Comparison of ENCODE assay signal across 13 cellular contexts in genomic region chr3:48502121-48502520, GRCh38. TPM values are rescaled to one million over a fixed set of nuclear protein-coding genes. Genes with fewer than 3 reads are reported as not detected.
A peak's percentile ranks its signal among the peaks of the same experiment; 100 is the strongest.
DNase-seq lines count a peak whose midpoint lies in the region; ATAC-seq, FAIRE-seq and TF ChIP-seq lines count a peak whose summit lies in the region.
"Had no signal": no experiment of that assay in that cellular context is flagged by ENCODE, and none has a peak within 500 bp of the region (broad histone marks: within the 10 kb centered on the region; RNA-seq: fewer than 3 reads in every experiment).

No MANE protein-coding gene starts in this region.

- peak overlapping the region; percentile 100 for H3K4me2 ChIP-seq in astrocyte (ENCODE audit: low read length)

- no peak for ATAC-seq in natural killer cell treated with Interleukin-12 subunit alpha and Interleukin-12 subunit beta and Interleukin-15 and Interleukin-18, amount 100 ng/mL, for 72 hours
- ATAC-seq in GM19397 (IDR thresholded peaks at IDR 0.05; ENCODE audit: unreplicated experiment), result no peak
- ATAC-seq: Panc1 had no signal

- H3K9me3 Mint-ChIP-seq in activated naive CD4-positive, alpha-beta T cell treated with anti-CD3 and anti-CD28 coated beads, Interleukin-2, amount 50 U/mL, for 24 hours, result no peaks in the 10 kb centered on the region
- H3K9me3 Mint-ChIP-seq in astrocyte (ENCODE audit: unreplicated experiment) (peaks cover 3% of the 10 kb centered on the region), type B pancreatic cell (no peaks in the 10 kb centered on the region)
- no peaks in the 10 kb centered on the region for H3K9me3 Mint-ChIP-seq in natural killer cell treated with Interleukin-12 subunit alpha and Interleukin-12 subunit beta and Interleukin-15 and Interleukin-18, amount 100 ng/mL, for 72 hours

- H3K79me2 ChIP-seq in astrocyte (ENCODE audit: insufficient read depth, low read length), result peaks cover 29% of the 10 kb centered on the region

- no peak for DNase-seq in activated naive CD4-positive, alpha-beta T cell (lab: John Stamatoyannopoulos, UW)
- DNase-seq in astrocyte (ENCODE audit: low read depth) (no peak), type B pancreatic cell (ENCODE audit: extremely low spot score, unreplicated experiment) (no peak), H4 (ENCODE audit: low spot score) (no peak), head of caudate nucleus (no peak)
- DNase-seq in natural killer cell treated with Interleukin-12 subunit alpha and Interleukin-12 subunit beta and Interleukin-15 and Interleukin-18, amount 100 ng/mL, for 72 hours (ENCODE audit: low spot score), result no peak
- DNase-seq: stimulated activated CD4-positive, alpha-beta T cell treated with anti-CD3 and anti-CD28 coated beads, Interleukin-4, amount 100 ng/mL, for 1 hour; testis had no signal

- H3K4me3 Mint-ChIP-seq in activated naive CD4-positive, alpha-beta T cell treated with anti-CD3 and anti-CD28 coated beads, Interleukin-2, amount 50 U/mL, for 24 hours, result peak overlapping the region; percentile 79
- H3K4me3 Mint-ChIP-seq in astrocyte (ENCODE audit: unreplicated experiment) (peak overlapping the region; percentile 88), type B pancreatic cell (peak overlapping the region; percentile 83)
- H3K4me3 Mint-ChIP-seq in natural killer cell treated with Interleukin-12 subunit alpha and Interleukin-12 subunit beta and Interleukin-15 and Interleukin-18, amount 100 ng/mL, for 72 hours, result peak overlapping the region; percentile 74

- H3K4me1 ChIP-seq in astrocyte (ENCODE audit: insufficient read depth, low read length), result peaks cover 21% of the 10 kb centered on the region

- H3K36me3 ChIP-seq in astrocyte (ENCODE audit: insufficient read depth, low read length), result no peaks in the 10 kb centered on the region
- H3K36me3 ChIP-seq: ovary had no signal

- peak overlapping the region; percentile 82 for H3K27ac Mint-ChIP-seq in activated naive CD4-positive, alpha-beta T cell treated with anti-CD3 and anti-CD28 coated beads, Interleukin-2, amount 50 U/mL, for 24 hours
- H3K27ac Mint-ChIP-seq in astrocyte (ENCODE audit: unreplicated experiment) (no peak overlapping the region), type B pancreatic cell (no peak overlapping the region)
- H3K27ac Mint-ChIP-seq in natural killer cell treated with Interleukin-12 subunit alpha and Interleukin-12 subunit beta and Interleukin-15 and Interleukin-18, amount 100 ng/mL, for 72 hours, result peak overlapping the region; percentile 50 to 81

- FAIRE-seq in astrocyte (lab: Jason Lieb, UNC), result no peak
- FAIRE-seq: G401.6 had no signal

- H3K4me1 Mint-ChIP-seq in activated naive CD4-positive, alpha-beta T cell treated with anti-CD3 and anti-CD28 coated beads, Interleukin-2, amount 50 U/mL, for 24 hours, result peaks cover 57% of the 10 kb centered on the region
- peaks cover 14% of the 10 kb centered on the region for H3K4me1 Mint-ChIP-seq in astrocyte (ENCODE audit: low read depth, unreplicated experiment)
- peaks cover 10 to 30% of the 10 kb centered on the region in 2 donors for H3K4me1 Mint-ChIP-seq in natural killer cell treated with Interleukin-12 subunit alpha and Interleukin-12 subunit beta and Interleukin-15 and Interleukin-18, amount 100 ng/mL, for 72 hours (ENCODE audit: low read depth in 2 of 2)
- peaks cover 4% of the 10 kb centered on the region for H3K4me1 Mint-ChIP-seq in type B pancreatic cell (ENCODE audit: unreplicated experiment)

- TF ChIP-seq CTCF in astrocyte (IDR thresholded peaks at IDR 0.05; ENCODE audit: insufficient read depth, low read depth, low read length) (no peak), type B pancreatic cell (conservative IDR thresholded peaks at IDR 0.05) (no peak)

- H2AFZ ChIP-seq in astrocyte (ENCODE audit: low read depth, low read length), result no peak overlapping the region

- H3K27ac ChIP-seq in astrocyte (ENCODE audit: low read depth, low read length), result no peak overlapping the region

- H3K36me3 Mint-ChIP-seq in activated naive CD4-positive, alpha-beta T cell treated with anti-CD3 and anti-CD28 coated beads, Interleukin-2, amount 50 U/mL, for 24 hours, result peaks cover 4% of the 10 kb centered on the region
- H3K36me3 Mint-ChIP-seq in astrocyte (ENCODE audit: low read depth, unreplicated experiment), result peaks cover 19% of the 10 kb centered on the region
- H3K36me3 Mint-ChIP-seq in natural killer cell treated with Interleukin-12 subunit alpha and Interleukin-12 subunit beta and Interleukin-15 and Interleukin-18, amount 100 ng/mL, for 72 hours, result peaks cover 5% of the 10 kb centered on the region
- peaks cover 10% of the 10 kb centered on the region for H3K36me3 Mint-ChIP-seq in type B pancreatic cell

- peaks cover 18% of the 10 kb centered on the region for H4K20me1 ChIP-seq in astrocyte (ENCODE audit: insufficient read depth, low read length)

- no peaks in the 10 kb centered on the region for H3K27me3 ChIP-seq in astrocyte (ENCODE audit: insufficient read depth, low read length)
- H3K27me3 ChIP-seq: ovary, testis had no signal

- H3K9me3 ChIP-seq in astrocyte (ENCODE audit: insufficient read depth, low read depth, low read length), result no peaks in the 10 kb centered on the region
- H3K9me3 ChIP-seq: ovary, testis had no signal

- no peak overlapping the region for H3K4me3 ChIP-seq in astrocyte (ENCODE audit: insufficient read depth, low read depth, low read length)
- H3K4me3 ChIP-seq: ovary, testis had no signal

- intact Hi-C loops in head of caudate nucleus (cut with DNase I), result no loop called here

- H3K9ac ChIP-seq in astrocyte (ENCODE audit: low read length), result no peak overlapping the region

- H3K27me3 Mint-ChIP-seq in activated naive CD4-positive, alpha-beta T cell treated with anti-CD3 and anti-CD28 coated beads, Interleukin-2, amount 50 U/mL, for 24 hours, result no peaks in the 10 kb centered on the region
- no peaks in the 10 kb centered on the region for H3K27me3 Mint-ChIP-seq in astrocyte (ENCODE audit: low read depth, unreplicated experiment)
- no peaks in the 10 kb centered on the region for H3K27me3 Mint-ChIP-seq in natural killer cell treated with Interleukin-12 subunit alpha and Interleukin-12 subunit beta and Interleukin-15 and Interleukin-18, amount 100 ng/mL, for 72 hours
- H3K27me3 Mint-ChIP-seq in type B pancreatic cell, result no peaks in the 10 kb centered on the region

RNA-seq across cellular contexts. Expression of gene SHISA5, which starts 1.9 kb away (rescaled TPM):
- total RNA-seq in astrocyte (333 and 346 TPM in 2 replicates), type B pancreatic cell (ENCODE audit: low replicate concordance) (162 and 193 TPM in 2 replicates)
- total RNA-seq in natural killer cell treated with Interleukin-12 subunit alpha and Interleukin-12 subunit beta and Interleukin-15 and Interleukin-18, amount 100 ng/mL, for 72 hours, result 100 to 1,000 TPM in 1 of 2 donors, 10 to 100 TPM in 1; 88.4 to 126 TPM
- total RNA-seq in H4 (2014; rRNA removed; shearing (Covaris generic)), result 100 and 108 TPM in 2 replicates

RNA-seq across cellular contexts. Expression of gene PFKFB4, which starts 54.5 kb away (rescaled TPM):
- total RNA-seq in astrocyte (27.5 and 27.8 TPM in 2 replicates), type B pancreatic cell (ENCODE audit: low replicate concordance) (10.5 and 11.3 TPM in 2 replicates)
- total RNA-seq in natural killer cell treated with Interleukin-12 subunit alpha and Interleukin-12 subunit beta and Interleukin-15 and Interleukin-18, amount 100 ng/mL, for 72 hours, result 10 to 100 TPM; 11.1 to 27.4 TPM
- 4.8 and 5.2 TPM in 2 replicates for total RNA-seq in H4 (2014; rRNA removed; shearing (Covaris generic))

RNA-seq across cellular contexts. Expression of gene ATRIP, which starts 55.6 kb away (rescaled TPM):
- 6.2 and 6.6 TPM in 2 replicates for total RNA-seq in astrocyte
- 10 to 100 TPM; 14.0 to 26.2 TPM for total RNA-seq in natural killer cell treated with Interleukin-12 subunit alpha and Interleukin-12 subunit beta and Interleukin-15 and Interleukin-18, amount 100 ng/mL, for 72 hours
- 9.3 and 16.0 TPM in 2 replicates for total RNA-seq in type B pancreatic cell (ENCODE audit: low replicate concordance)
- 5.3 and 5.7 TPM in 2 replicates for total RNA-seq in H4 (2014; rRNA removed; shearing (Covaris generic))

Comparison
In these comparisons a context has a peak if more than half of its experiments do, and no peak if none do; other contexts are left out.
1. H3K27ac Mint-ChIP-seq: peak in activated naive CD4-positive, alpha-beta T cell treated with anti-CD3 and anti-CD28 coated beads, Interleukin-2, amount 50 U/mL, for 24 hours (single experiment) and natural killer cell treated with Interleukin-12 subunit alpha and Interleukin-12 subunit beta and Interleukin-15 and Interleukin-18, amount 100 ng/mL, for 72 hours (2 of 2); none in astrocyte (single experiment) and type B pancreatic cell (single experiment).
2. Peak in every context shown above with its lines, with median percentiles within 50 percentile points of each other: H3K4me3 Mint-ChIP-seq.